1 cellular context compared by ENCODE assay signal in the genomic region with DNA sequence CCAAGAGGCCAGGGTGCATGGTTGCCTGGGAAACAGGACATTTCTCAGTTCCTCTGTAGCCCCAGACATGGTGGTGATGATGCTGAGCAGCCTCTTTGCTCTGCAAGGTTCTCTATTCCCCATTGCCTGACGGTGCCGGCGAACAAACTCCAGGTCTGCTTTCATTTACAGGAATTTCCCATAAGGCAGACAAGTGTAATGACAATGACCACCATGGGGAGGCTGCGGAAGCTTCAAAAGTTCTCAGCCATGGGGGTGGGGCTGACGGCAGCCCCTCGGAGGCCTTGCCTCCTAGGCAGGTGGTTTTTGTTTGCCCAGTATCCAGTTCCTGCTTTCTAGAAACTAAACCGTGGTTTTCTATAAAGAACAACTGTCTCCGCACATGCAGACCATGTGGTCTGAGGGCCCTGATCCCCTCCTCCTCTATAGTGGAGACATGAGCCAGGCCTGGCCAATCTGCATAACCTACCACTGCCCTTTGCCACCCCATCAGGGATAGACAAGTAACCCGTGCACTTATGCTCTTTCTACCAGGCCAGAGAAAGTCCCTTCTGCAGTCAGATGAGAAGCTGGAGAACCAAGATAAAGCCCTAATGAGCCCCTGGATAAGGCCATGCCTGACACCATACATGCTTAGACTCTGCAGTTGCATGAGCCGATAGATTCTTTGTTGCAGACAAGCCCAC.
TF ChIP-seq lines count a peak whose summit lies in the region.

No MANE protein-coding gene starts in this region.

TF ChIP-seq in K562, 482 proteins besides CTCF, POLR2A, EP300 and RAD21 (continued from another document):
- TF ChIP-seq MEIS2 (IDR thresholded peaks at IDR 0.05; ENCODE audit: partially characterized antibody), result peak; percentile 16
- 0 out of 2 replicates have a peak, but pooled peaks have one; percentile 7 for TF ChIP-seq MAFK (IDR thresholded peaks at IDR 0.05; ENCODE audit: low read length)
- no peak for TF ChIP-seq REST (CRISPR knock-in tag; IDR thresholded peaks at IDR 0.05; ENCODE audit: low read depth)
- 0 out of 2 replicates have a peak, but pooled peaks have one; percentile 11 for TF ChIP-seq ESRRA (IDR thresholded peaks at IDR 0.05; ENCODE audit: borderline replicate concordance, low read depth)
- no peak for TF ChIP-seq ZNF518B (CRISPR knock-in tag; IDR thresholded peaks at IDR 0.05)
- peak; percentile 32; the same call in 1 of the 2 replicates for TF ChIP-seq JUND (IDR thresholded peaks at IDR 0.05; ENCODE audit: borderline replicate concordance, low read depth, low read length)
- no peak for TF ChIP-seq JUND (tag; IDR thresholded peaks at IDR 0.05; ENCODE audit: borderline replicate concordance, low read depth, low read length)
- TF ChIP-seq, protein P1, sequence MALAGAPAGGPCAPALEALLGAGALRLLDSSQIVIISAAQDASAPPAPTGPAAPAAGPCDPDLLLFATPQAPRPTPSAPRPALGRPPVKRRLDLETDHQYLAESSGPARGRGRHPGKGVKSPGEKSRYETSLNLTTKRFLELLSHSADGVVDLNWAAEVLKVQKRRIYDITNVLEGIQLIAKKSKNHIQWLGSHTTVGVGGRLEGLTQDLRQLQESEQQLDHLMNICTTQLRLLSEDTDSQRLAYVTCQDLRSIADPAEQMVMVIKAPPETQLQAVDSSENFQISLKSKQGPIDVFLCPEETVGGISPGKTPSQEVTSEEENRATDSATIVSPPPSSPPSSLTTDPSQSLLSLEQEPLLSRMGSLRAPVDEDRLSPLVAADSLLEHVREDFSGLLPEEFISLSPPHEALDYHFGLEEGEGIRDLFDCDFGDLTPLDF (CRISPR knock-in tag; IDR thresholded peaks at IDR 0.05), result no peak
- no peak for TF ChIP-seq ZNF609 (CRISPR knock-in tag; IDR thresholded peaks at IDR 0.05; ENCODE audit: borderline replicate concordance)
- TF ChIP-seq HLTF (IDR thresholded peaks at IDR 0.05), result no peak
